Comparison of ENCODE assay signal across 1 cellular context in the genomic region with DNA sequence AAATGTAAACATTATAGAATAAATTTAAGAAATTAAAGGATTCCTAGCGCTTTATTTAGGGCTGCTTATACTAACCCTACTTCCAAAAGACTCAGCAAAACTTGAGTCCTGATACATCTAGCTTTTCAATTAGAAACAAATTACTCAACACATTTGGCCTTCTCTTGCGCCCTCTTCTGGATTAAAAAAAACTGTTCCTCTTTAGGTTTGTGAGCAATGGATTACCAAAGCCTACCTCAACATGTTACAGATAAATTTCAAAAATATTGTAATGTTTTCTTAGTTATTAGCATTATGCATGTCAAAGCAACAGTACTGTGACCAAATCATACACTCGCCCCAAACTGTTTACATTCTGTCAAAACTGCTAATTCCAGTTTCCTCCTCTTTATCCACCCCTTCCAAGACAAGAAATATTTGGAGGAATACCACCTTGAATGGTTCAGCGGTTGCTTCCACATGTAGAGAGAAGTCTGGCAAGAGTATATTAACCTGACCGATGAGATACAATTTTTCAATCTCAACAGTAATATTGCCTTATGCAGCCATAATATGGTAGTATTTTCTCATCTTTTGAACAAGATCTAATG.
TF ChIP-seq lines count a peak whose summit lies in the region.

No MANE protein-coding gene starts in this region.

TF ChIP-seq in K562, 482 proteins besides CTCF, POLR2A, EP300 and RAD21:
- TF ChIP-seq, protein P1, sequence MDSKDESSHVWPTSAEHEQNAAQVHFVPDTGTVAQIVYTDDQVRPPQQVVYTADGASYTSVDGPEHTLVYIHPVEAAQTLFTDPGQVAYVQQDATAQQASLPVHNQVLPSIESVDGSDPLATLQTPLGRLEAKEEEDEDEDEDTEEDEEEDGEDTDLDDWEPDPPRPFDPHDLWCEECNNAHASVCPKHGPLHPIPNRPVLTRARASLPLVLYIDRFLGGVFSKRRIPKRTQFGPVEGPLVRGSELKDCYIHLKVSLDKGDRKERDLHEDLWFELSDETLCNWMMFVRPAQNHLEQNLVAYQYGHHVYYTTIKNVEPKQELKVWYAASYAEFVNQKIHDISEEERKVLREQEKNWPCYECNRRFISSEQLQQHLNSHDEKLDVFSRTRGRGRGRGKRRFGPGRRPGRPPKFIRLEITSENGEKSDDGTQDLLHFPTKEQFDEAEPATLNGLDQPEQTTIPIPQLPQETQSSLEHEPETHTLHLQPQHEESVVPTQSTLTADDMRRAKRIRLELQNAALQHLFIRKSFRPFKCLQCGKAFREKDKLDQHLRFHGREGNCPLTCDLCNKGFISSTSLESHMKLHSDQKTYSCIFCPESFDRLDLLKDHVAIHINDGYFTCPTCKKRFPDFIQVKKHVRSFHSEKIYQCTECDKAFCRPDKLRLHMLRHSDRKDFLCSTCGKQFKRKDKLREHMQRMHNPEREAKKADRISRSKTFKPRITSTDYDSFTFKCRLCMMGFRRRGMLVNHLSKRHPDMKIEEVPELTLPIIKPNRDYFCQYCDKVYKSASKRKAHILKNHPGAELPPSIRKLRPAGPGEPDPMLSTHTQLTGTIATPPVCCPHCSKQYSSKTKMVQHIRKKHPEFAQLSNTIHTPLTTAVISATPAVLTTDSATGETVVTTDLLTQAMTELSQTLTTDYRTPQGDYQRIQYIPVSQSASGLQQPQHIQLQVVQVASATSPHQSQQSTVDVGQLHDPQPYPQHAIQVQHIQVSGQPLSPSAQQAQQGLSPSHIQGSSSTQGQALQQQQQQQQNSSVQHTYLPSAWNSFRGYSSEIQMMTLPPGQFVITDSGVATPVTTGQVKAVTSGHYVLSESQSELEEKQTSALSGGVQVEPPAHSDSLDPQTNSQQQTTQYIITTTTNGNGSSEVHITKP (IDR thresholded peaks at IDR 0.05; ENCODE audit: partially characterized antibody) = peak; percentile 19
- TF ChIP-seq CEBPB (tag; IDR thresholded peaks at IDR 0.05) (peak; percentile 80), MAFG (tag; conservative IDR thresholded peaks at IDR 0.05) (peak; percentile 21; the same call in 1 of the 2 replicates), NFE2 (IDR thresholded peaks at IDR 0.05; ENCODE audit: low read depth) (peak; percentile 39; the same call in 1 of the 2 replicates), SMARCC2 (IDR thresholded peaks at IDR 0.05; ENCODE audit: low read depth) (peak; percentile 66; the same call in 1 of the 2 replicates), EP400 (IDR thresholded peaks at IDR 0.05) (0 out of 2 replicates have a peak, but pooled peaks have one; percentile 25), TBL1XR1 (IDR thresholded peaks at IDR 0.05; ENCODE audit: low read length in 2 of 2) (peak in 1 of 2 experiments; percentile 19; a peak in 1 of 4 replicates), RHOXF2B (CRISPR knock-in tag; conservative IDR thresholded peaks at IDR 0.05) (no peak), JUNB (CRISPR knock-in tag; conservative IDR thresholded peaks at IDR 0.05) (no peak), SMARCA4 (IDR thresholded peaks at IDR 0.05) (peak; percentile 78), ELF1 (tag; IDR thresholded peaks at IDR 0.05) (no peak), ZNF778 (CRISPR knock-in tag; IDR thresholded peaks at IDR 0.05) (no peak), SMARCE1 (IDR thresholded peaks at IDR 0.05) (peak; percentile 63; the same call in 1 of the 2 replicates), C11orf30 (IDR thresholded peaks at IDR 0.05; ENCODE audit: low read depth) (0 out of 2 replicates have a peak, but pooled peaks have one; percentile 6), CEBPG (CRISPR knock-in tag; IDR thresholded peaks at IDR 0.05) (no peak), CEBPG (tag; conservative IDR thresholded peaks at IDR 0.05 in 1 of 2, IDR thresholded peaks at IDR 0.05 in 1 of 2) (peak in 1 of 2 experiments; percentile 64; a peak in 2 of 4 replicates), JUND (IDR thresholded peaks at IDR 0.05; ENCODE audit: borderline replicate concordance, low read depth, low read length) (0 out of 2 replicates have a peak, but pooled peaks have one; percentile 15), JUND (tag; IDR thresholded peaks at IDR 0.05; ENCODE audit: borderline replicate concordance, low read depth, low read length) (no peak), RBFOX2 (IDR thresholded peaks at IDR 0.05; ENCODE audit: low read depth, low read length) (peak; percentile 15; the same call in 1 of the 2 replicates), RFX1 (IDR thresholded peaks at IDR 0.05) (no peak), ZNF316 (IDR thresholded peaks at IDR 0.05) (peak; percentile 65), SMC3 (conservative IDR thresholded peaks at IDR 0.05; ENCODE audit: insufficient read depth, low read depth, low read length) (peak; percentile 38; the same call in 1 of the 2 replicates), SPI1 (IDR thresholded peaks at IDR 0.05; ENCODE audit: borderline replicate concordance, low read depth, low read length) (peak; percentile 63; the same call in 1 of the 2 replicates), MEIS2 (IDR thresholded peaks at IDR 0.05; ENCODE audit: partially characterized antibody) (peak; percentile 54)
- TF ChIP-seq, protein P2, sequence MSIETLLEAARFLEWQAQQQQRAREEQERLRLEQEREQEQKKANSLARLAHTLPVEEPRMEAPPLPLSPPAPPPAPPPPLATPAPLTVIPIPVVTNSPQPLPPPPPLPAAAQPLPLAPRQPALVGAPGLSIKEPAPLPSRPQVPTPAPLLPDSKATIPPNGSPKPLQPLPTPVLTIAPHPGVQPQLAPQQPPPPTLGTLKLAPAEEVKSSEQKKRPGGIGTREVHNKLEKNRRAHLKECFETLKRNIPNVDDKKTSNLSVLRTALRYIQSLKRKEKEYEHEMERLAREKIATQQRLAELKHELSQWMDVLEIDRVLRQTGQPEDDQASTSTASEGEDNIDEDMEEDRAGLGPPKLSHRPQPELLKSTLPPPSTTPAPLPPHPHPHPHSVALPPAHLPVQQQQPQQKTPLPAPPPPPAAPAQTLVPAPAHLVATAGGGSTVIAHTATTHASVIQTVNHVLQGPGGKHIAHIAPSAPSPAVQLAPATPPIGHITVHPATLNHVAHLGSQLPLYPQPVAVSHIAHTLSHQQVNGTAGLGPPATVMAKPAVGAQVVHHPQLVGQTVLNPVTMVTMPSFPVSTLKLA (conservative IDR thresholded peaks at IDR 0.05) = peak in 1 of 2 experiments; percentile 40; a peak in 1 of 4 replicates
- TF ChIP-seq, protein P3, sequence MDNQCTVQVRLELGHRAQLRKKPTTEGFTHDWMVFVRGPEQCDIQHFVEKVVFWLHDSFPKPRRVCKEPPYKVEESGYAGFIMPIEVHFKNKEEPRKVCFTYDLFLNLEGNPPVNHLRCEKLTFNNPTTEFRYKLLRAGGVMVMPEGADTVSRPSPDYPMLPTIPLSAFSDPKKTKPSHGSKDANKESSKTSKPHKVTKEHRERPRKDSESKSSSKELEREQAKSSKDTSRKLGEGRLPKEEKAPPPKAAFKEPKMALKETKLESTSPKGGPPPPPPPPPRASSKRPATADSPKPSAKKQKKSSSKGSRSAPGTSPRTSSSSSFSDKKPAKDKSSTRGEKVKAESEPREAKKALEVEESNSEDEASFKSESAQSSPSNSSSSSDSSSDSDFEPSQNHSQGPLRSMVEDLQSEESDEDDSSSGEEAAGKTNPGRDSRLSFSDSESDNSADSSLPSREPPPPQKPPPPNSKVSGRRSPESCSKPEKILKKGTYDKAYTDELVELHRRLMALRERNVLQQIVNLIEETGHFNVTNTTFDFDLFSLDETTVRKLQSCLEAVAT (IDR thresholded peaks at IDR 0.05) = 0 out of 4 replicates have a peak, but pooled peaks of 1 of the 2 experiments have one; percentile 11
- TF ChIP-seq, protein P4, sequence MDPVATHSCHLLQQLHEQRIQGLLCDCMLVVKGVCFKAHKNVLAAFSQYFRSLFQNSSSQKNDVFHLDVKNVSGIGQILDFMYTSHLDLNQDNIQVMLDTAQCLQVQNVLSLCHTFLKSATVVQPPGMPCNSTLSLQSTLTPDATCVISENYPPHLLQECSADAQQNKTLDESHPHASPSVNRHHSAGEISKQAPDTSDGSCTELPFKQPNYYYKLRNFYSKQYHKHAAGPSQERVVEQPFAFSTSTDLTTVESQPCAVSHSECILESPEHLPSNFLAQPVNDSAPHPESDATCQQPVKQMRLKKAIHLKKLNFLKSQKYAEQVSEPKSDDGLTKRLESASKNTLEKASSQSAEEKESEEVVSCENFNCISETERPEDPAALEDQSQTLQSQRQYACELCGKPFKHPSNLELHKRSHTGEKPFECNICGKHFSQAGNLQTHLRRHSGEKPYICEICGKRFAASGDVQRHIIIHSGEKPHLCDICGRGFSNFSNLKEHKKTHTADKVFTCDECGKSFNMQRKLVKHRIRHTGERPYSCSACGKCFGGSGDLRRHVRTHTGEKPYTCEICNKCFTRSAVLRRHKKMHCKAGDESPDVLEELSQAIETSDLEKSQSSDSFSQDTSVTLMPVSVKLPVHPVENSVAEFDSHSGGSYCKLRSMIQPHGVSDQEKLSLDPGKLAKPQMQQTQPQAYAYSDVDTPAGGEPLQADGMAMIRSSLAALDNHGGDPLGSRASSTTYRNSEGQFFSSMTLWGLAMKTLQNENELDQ (CRISPR knock-in tag; IDR thresholded peaks at IDR 0.05; ENCODE audit: borderline replicate concordance) = no peak
- TF ChIP-seq, protein P5, sequence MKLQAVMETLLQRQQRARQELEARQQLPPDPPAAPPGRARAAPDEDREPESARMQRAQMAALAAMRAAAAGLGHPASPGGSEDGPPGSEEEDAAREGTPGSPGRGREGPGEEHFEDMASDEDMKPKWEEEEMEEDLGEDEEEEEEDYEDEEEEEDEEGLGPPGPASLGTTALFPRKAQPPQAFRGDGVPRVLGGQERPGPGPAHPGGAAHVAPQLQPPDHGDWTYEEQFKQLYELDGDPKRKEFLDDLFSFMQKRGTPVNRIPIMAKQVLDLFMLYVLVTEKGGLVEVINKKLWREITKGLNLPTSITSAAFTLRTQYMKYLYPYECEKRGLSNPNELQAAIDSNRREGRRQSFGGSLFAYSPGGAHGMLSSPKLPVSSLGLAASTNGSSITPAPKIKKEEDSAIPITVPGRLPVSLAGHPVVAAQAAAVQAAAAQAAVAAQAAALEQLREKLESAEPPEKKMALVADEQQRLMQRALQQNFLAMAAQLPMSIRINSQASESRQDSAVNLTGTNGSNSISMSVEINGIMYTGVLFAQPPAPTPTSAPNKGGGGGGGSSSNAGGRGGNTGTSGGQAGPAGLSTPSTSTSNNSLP (IDR thresholded peaks at IDR 0.05; ENCODE audit: borderline replicate concordance, low read depth, low read length) = peak; percentile 98
- TF ChIP-seq, protein P6, sequence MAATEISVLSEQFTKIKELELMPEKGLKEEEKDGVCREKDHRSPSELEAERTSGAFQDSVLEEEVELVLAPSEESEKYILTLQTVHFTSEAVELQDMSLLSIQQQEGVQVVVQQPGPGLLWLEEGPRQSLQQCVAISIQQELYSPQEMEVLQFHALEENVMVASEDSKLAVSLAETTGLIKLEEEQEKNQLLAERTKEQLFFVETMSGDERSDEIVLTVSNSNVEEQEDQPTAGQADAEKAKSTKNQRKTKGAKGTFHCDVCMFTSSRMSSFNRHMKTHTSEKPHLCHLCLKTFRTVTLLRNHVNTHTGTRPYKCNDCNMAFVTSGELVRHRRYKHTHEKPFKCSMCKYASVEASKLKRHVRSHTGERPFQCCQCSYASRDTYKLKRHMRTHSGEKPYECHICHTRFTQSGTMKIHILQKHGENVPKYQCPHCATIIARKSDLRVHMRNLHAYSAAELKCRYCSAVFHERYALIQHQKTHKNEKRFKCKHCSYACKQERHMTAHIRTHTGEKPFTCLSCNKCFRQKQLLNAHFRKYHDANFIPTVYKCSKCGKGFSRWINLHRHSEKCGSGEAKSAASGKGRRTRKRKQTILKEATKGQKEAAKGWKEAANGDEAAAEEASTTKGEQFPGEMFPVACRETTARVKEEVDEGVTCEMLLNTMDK (IDR thresholded peaks at IDR 0.05; ENCODE audit: borderline replicate concordance, insufficient read depth, low read depth, low read length, poor library complexity, severe bottlenecking) = peak; percentile 40
- TF ChIP-seq, protein P7, sequence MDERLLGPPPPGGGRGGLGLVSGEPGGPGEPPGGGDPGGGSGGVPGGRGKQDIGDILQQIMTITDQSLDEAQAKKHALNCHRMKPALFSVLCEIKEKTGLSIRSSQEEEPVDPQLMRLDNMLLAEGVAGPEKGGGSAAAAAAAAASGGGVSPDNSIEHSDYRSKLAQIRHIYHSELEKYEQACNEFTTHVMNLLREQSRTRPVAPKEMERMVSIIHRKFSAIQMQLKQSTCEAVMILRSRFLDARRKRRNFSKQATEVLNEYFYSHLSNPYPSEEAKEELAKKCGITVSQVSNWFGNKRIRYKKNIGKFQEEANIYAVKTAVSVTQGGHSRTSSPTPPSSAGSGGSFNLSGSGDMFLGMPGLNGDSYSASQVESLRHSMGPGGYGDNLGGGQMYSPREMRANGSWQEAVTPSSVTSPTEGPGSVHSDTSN (CRISPR knock-in tag; IDR thresholded peaks at IDR 0.05; ENCODE audit: low read depth) = no peak
- TF ChIP-seq, protein P7 (tag; conservative IDR thresholded peaks at IDR 0.05; ENCODE audit: low read depth) = 0 out of 2 replicates have a peak, but pooled peaks have one; percentile 6
- TF ChIP-seq, protein P8, sequence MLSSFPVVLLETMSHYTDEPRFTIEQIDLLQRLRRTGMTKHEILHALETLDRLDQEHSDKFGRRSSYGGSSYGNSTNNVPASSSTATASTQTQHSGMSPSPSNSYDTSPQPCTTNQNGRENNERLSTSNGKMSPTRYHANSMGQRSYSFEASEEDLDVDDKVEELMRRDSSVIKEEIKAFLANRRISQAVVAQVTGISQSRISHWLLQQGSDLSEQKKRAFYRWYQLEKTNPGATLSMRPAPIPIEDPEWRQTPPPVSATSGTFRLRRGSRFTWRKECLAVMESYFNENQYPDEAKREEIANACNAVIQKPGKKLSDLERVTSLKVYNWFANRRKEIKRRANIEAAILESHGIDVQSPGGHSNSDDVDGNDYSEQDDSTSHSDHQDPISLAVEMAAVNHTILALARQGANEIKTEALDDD (IDR thresholded peaks at IDR 0.05) = peak; percentile 63; the same call in 1 of the 2 replicates
